Comparison of ENCODE assay signal across 8 cellular contexts in genomic region chr16:81723098-81723723, GRCh38. TPM values are rescaled to one million over a fixed set of nuclear protein-coding genes. Genes with fewer than 3 reads are reported as not detected.
DNase-seq lines count a peak whose midpoint lies in the region; ATAC-seq, FAIRE-seq and TF ChIP-seq lines count a peak whose summit lies in the region.

No MANE protein-coding gene starts in this region.

- H3K27ac ChIP-seq in keratinocyte (ENCODE audit: control insufficient read depth, insufficient read depth, low read length): no peak overlapping the region

- H3K9me1 ChIP-seq in keratinocyte (ENCODE audit: control insufficient read depth, extremely low read depth, insufficient read depth, low read length): no peaks in the 10 kb centered on the region

- H3K79me2 ChIP-seq in keratinocyte (ENCODE audit: control insufficient read depth, insufficient read depth, low read length): no peaks in the 10 kb centered on the region

- no peak overlapping the region for H3K4me2 ChIP-seq in keratinocyte (ENCODE audit: control insufficient read depth, extremely low read depth, insufficient read depth, low read depth, low read length)

- DNase-seq in GM10248 (ENCODE audit: extremely low spot score) (peak; percentile 72), NCI-H1105 treated with DMSO at 0.1 percent for 48 hours (lab: John Stamatoyannopoulos, UW) (peak; percentile 71), SIG-M5 (lab: John Stamatoyannopoulos, UW) (peak; percentile 37), brain pericyte (ENCODE audit: low read depth, low spot score) (peak; percentile 41), keratinocyte (ENCODE audit: low read depth, low spot score) (no peak)
- peak; percentile 49 to 55 for DNase-seq in stimulated activated naive CD8-positive, alpha-beta T cell treated with anti-CD3 and anti-CD28 coated beads, Interleukin-15, amount 100 ng/mL, for 72 hours

- peaks cover 6 to 13% of the 10 kb centered on the region in 2 donors for H3K9me3 Mint-ChIP-seq in stimulated activated naive CD8-positive, alpha-beta T cell treated with anti-CD3 and anti-CD28 coated beads, Interleukin-15, amount 100 ng/mL, for 72 hours

- ATAC-seq in HG02623 (IDR thresholded peaks at IDR 0.05; ENCODE audit: unreplicated experiment): peak; percentile 78
- ATAC-seq in stimulated activated naive CD8-positive, alpha-beta T cell treated with anti-CD3 and anti-CD28 coated beads, Interleukin-15, amount 100 ng/mL, for 72 hours: peak; percentile 86

- no peak overlapping the region for H3K4me3 ChIP-seq in keratinocyte (ENCODE audit: control insufficient read depth in 2 of 3, extremely low read depth in 1 of 3, insufficient read depth in 2 of 3, low read depth in 1 of 3, low read length in 3 of 3)

- no peaks in the 10 kb centered on the region for H3K9me3 ChIP-seq in keratinocyte (ENCODE audit: control insufficient read depth, low read depth, low read length)

- H3K4me1 ChIP-seq in keratinocyte (ENCODE audit: control insufficient read depth, extremely low read depth, insufficient read depth, low read length): peaks cover 8% of the 10 kb centered on the region

- H3K27me3 Mint-ChIP-seq in stimulated activated naive CD8-positive, alpha-beta T cell treated with anti-CD3 and anti-CD28 coated beads, Interleukin-15, amount 100 ng/mL, for 72 hours: no peaks in the 10 kb centered on the region

- no peaks in the 10 kb centered on the region for H3K36me3 ChIP-seq in keratinocyte (ENCODE audit: control insufficient read depth in 2 of 2, extremely low read depth in 1 of 2, insufficient read depth in 2 of 2, low read length in 2 of 2)

- H4K20me1 ChIP-seq in keratinocyte (ENCODE audit: control insufficient read depth, extremely low read depth, insufficient read depth, low read length): no peaks in the 10 kb centered on the region

- no peak overlapping the region for H2AFZ ChIP-seq in keratinocyte (ENCODE audit: control insufficient read depth, low read length)

- TF ChIP-seq CTCF in GM10248 (IDR thresholded peaks at IDR 0.05; ENCODE audit: control extremely low read depth, extremely low read depth, low read depth, missing control alignments): peak; percentile 48
- TF ChIP-seq CTCF in keratinocyte (optimal IDR thresholded peaks at IDR 0.05 in 1 of 3, IDR thresholded peaks at IDR 0.05 in 1 of 3, conservative IDR thresholded peaks at IDR 0.05 in 1 of 3; ENCODE audit: extremely low read depth in 1 of 3, insufficient read depth in 2 of 3, low read length in 3 of 3): peak; percentile 54 to 66 (median 61)

- dilution Hi-C loops in keratinocyte (cut with MboI; ENCODE audit: extremely low pct_ligation_motif_present, low sequenced_read_pairs): no loop called here

- CTCF ChIA-PET in GM10248 (lab: Yijun Ruan, JAX): interaction anchor here (0.6 to 3.5 kb wide), 16 partner anchors 8 to 357 kb away, joined by 3 to 43 read pairs (median 6); no protein-coding TSS in a partner anchor

- POLR2A ChIA-PET in GM10248 (lab: Yijun Ruan, JAX): no interaction called here

- no peak overlapping the region for H3K4me3 Mint-ChIP-seq in stimulated activated naive CD8-positive, alpha-beta T cell treated with anti-CD3 and anti-CD28 coated beads, Interleukin-15, amount 100 ng/mL, for 72 hours

- FAIRE-seq in A204.1 (lab: Jason Lieb, UNC) (peak; percentile 71), keratinocyte (lab: Jason Lieb, UNC) (peak; percentile 52)

- no peaks in the 10 kb centered on the region for H3K27me3 ChIP-seq in keratinocyte (ENCODE audit: control insufficient read depth, extremely low read depth, insufficient read depth, low read length)

- no peak overlapping the region for H3K9ac ChIP-seq in keratinocyte (ENCODE audit: control insufficient read depth, extremely low read depth, insufficient read depth, low read length)

- H3K27ac Mint-ChIP-seq in stimulated activated naive CD8-positive, alpha-beta T cell treated with anti-CD3 and anti-CD28 coated beads, Interleukin-15, amount 100 ng/mL, for 72 hours: no peak overlapping the region

- peaks cover 22% of the 10 kb centered on the region for H3K4me1 Mint-ChIP-seq in stimulated activated naive CD8-positive, alpha-beta T cell treated with anti-CD3 and anti-CD28 coated beads, Interleukin-15, amount 100 ng/mL, for 72 hours

RNA-seq across cellular contexts. Expression of gene PLCG2, which starts 55.9 kb away (rescaled TPM):
- 1.8 to 3.6 TPM (median 3.5 TPM) in 3 replicates for polyA plus RNA-seq in keratinocyte
- polyA plus RNA-seq in keratinocyte (2011; ENCODE audit: low read depth): 1.7 TPM
- polyA plus RNA-seq in keratinocyte (2011; cell fraction: cytosol; rRNA removed): 2.2 and 2.6 TPM in 2 replicates
- polyA plus RNA-seq in keratinocyte (2011; cell fraction: nucleus; rRNA removed): 10.0 and 10.1 TPM in 2 replicates
- polyA plus RNA-seq in keratinocyte (2012; ENCODE audit: low replicate concordance): 1.2 and 1.7 TPM in 2 replicates
- 9.6 to 19.6 TPM (median 12.7 TPM) in 3 replicates for polyA minus RNA-seq in keratinocyte
- polyA minus RNA-seq in keratinocyte (2011; cell fraction: cytosol; rRNA and poly(A)+ RNA removed): 7.1 TPM
- 7.9 and 9.2 TPM in 2 replicates for polyA minus RNA-seq in keratinocyte (2011; cell fraction: nucleus; rRNA and poly(A)+ RNA removed)
